ENCODE assay signal across 12 cellular contexts in genomic region chr2:203949228-203949627, GRCh38. TPM values are rescaled to one million over a fixed set of nuclear protein-coding genes. Genes with fewer than 3 reads are reported as not detected.
DNase-seq lines count a peak whose midpoint lies in the region; ATAC-seq lines count a peak whose summit lies in the region.
"Had no signal": no experiment of that assay in that cellular context is flagged by ENCODE, and none has a peak within 500 bp of the region (broad histone marks: within the 10 kb centered on the region; RNA-seq: fewer than 3 reads in every experiment).

No MANE protein-coding gene starts in this region.

- DNase-seq in activated T-helper 1 cell treated with anti-CD3 and anti-CD28 coated beads, Interleukin-12 subunit alpha, Interleukin-12 subunit beta, Interleukin-2, Interleukin-4 antibody, amounts not matched to agents 30 ng/mL and 10 ng/mL and 1 ng/mL, durations not matched to agents 14 hours and 24 hours and 36 hours (ENCODE audit: low spot score), result no peak
- DNase-seq in naive thymus-derived CD4-positive, alpha-beta T cell, result no peak
- no peak for DNase-seq in NCI-H2196 (lab: John Stamatoyannopoulos, UW; ENCODE audit: unreplicated experiment)
- no peak for DNase-seq in NCI-H774 (lab: John Stamatoyannopoulos, UW)
- DNase-seq in NK-92 (lab: John Stamatoyannopoulos, UW; ENCODE audit: unreplicated experiment), result no peak
- DNase-seq: adrenal gland, GF-D8, midbrain, NCI-H446 treated with DMSO at 0.1 percent for 48 hours had no signal

- POLR2A ChIA-PET in naive thymus-derived CD4-positive, alpha-beta T cell (lab: Charles Lee), result interaction anchor here (0.7 to 4.2 kb wide), 3 partner anchors 12 to 228 kb away, joined by 3 to 37 read pairs (median 3); partner anchors contain the start of gene ICOS

- H3K27me3 ChIP-seq in naive thymus-derived CD4-positive, alpha-beta T cell (ENCODE audit: control insufficient read depth in 2 of 2, insufficient read depth in 2 of 2, low read length in 2 of 2), result no peaks in the 10 kb centered on the region
- H3K27me3 ChIP-seq: adrenal gland, suprapubic skin had no signal

- H3K27me3 Mint-ChIP-seq in activated T-helper 1 cell treated with anti-CD3 and anti-CD28 coated beads, Interleukin-12 subunit alpha, Interleukin-12 subunit beta, Interleukin-2, Interleukin-4 antibody, amounts not matched to agents 30 ng/mL and 10 ng/mL and 1 ng/mL, durations not matched to agents 14 hours and 24 hours and 36 hours (ENCODE audit: insufficient read depth), result no peaks in the 10 kb centered on the region
- H3K27me3 Mint-ChIP-seq in naive thymus-derived CD4-positive, alpha-beta T cell, result no peaks in the 10 kb centered on the region

- peaks cover 39% of the 10 kb centered on the region for H3K36me3 Mint-ChIP-seq in activated T-helper 1 cell treated with anti-CD3 and anti-CD28 coated beads, Interleukin-12 subunit alpha, Interleukin-12 subunit beta, Interleukin-2, Interleukin-4 antibody, amounts not matched to agents 30 ng/mL and 10 ng/mL and 1 ng/mL, durations not matched to agents 14 hours and 24 hours and 36 hours (ENCODE audit: low read depth)
- peaks cover 4 to 30% (median 12%) of the 10 kb centered on the region in 5 donors for H3K36me3 Mint-ChIP-seq in naive thymus-derived CD4-positive, alpha-beta T cell

- peaks cover 89% of the 10 kb centered on the region for H3K4me1 Mint-ChIP-seq in activated T-helper 1 cell treated with anti-CD3 and anti-CD28 coated beads, Interleukin-12 subunit alpha, Interleukin-12 subunit beta, Interleukin-2, Interleukin-4 antibody, amounts not matched to agents 30 ng/mL and 10 ng/mL and 1 ng/mL, durations not matched to agents 14 hours and 24 hours and 36 hours (ENCODE audit: low read depth)
- peaks cover 54 to 96% (median 91%) of the 10 kb centered on the region in 7 donors for H3K4me1 Mint-ChIP-seq in naive thymus-derived CD4-positive, alpha-beta T cell

- peak overlapping the region; percentile 90 for H3K27ac Mint-ChIP-seq in activated T-helper 1 cell treated with anti-CD3 and anti-CD28 coated beads, Interleukin-12 subunit alpha, Interleukin-12 subunit beta, Interleukin-2, Interleukin-4 antibody, amounts not matched to agents 30 ng/mL and 10 ng/mL and 1 ng/mL, durations not matched to agents 14 hours and 24 hours and 36 hours
- peak overlapping the region; percentile 4 to 86 (median 66) for H3K27ac Mint-ChIP-seq in naive thymus-derived CD4-positive, alpha-beta T cell

- H3K9me3 ChIP-seq in naive thymus-derived CD4-positive, alpha-beta T cell (ENCODE audit: control insufficient read depth in 2 of 3, low read length in 3 of 3), result no peaks in the 10 kb centered on the region
- H3K9me3 ChIP-seq: adrenal gland, suprapubic skin had no signal

- H3K36me3 ChIP-seq in naive thymus-derived CD4-positive, alpha-beta T cell (ENCODE audit: control insufficient read depth in 2 of 3, insufficient read depth in 3 of 3, low read length in 3 of 3), result no peaks in the 10 kb centered on the region
- H3K36me3 ChIP-seq: adrenal gland, suprapubic skin had no signal

- CTCF ChIA-PET in naive thymus-derived CD4-positive, alpha-beta T cell (lab: Charles Lee), result interaction anchor here (1.7 kb wide), 1 partner anchor 14 kb away, joined by 5 read pairs; no protein-coding TSS in a partner anchor

- intact Hi-C loops in activated T-helper 1 cell treated with anti-CD3 and anti-CD28 coated beads, Interleukin-12 subunit alpha, Interleukin-12 subunit beta, Interleukin-2, Interleukin-4 antibody, amounts not matched to agents 30 ng/mL and 10 ng/mL and 1 ng/mL, durations not matched to agents 14 hours and 24 hours and 36 hours (cut with micrococcal nuclease), result no loop called here
- intact Hi-C loops in naive thymus-derived CD4-positive, alpha-beta T cell (cut with micrococcal nuclease), result loop anchor here in 1 of 2 donors (2.0 kb wide), 1 partner anchor 50 kb away; no protein-coding TSS in a partner anchor

- peaks cover 56 to 65% of the 10 kb centered on the region in 2 donors for H3K4me1 ChIP-seq in naive thymus-derived CD4-positive, alpha-beta T cell (ENCODE audit: control insufficient read depth in 2 of 2, insufficient read depth in 2 of 2, low read length in 2 of 2)
- H3K4me1 ChIP-seq: adrenal gland, suprapubic skin had no signal

- H3K9me3 Mint-ChIP-seq in activated T-helper 1 cell treated with anti-CD3 and anti-CD28 coated beads, Interleukin-12 subunit alpha, Interleukin-12 subunit beta, Interleukin-2, Interleukin-4 antibody, amounts not matched to agents 30 ng/mL and 10 ng/mL and 1 ng/mL, durations not matched to agents 14 hours and 24 hours and 36 hours, result no peaks in the 10 kb centered on the region
- peaks cover 0 to 7% (median 0%) of the 10 kb centered on the region in 11 donors for H3K9me3 Mint-ChIP-seq in naive thymus-derived CD4-positive, alpha-beta T cell

- H3K4me3 Mint-ChIP-seq in activated T-helper 1 cell treated with anti-CD3 and anti-CD28 coated beads, Interleukin-12 subunit alpha, Interleukin-12 subunit beta, Interleukin-2, Interleukin-4 antibody, amounts not matched to agents 30 ng/mL and 10 ng/mL and 1 ng/mL, durations not matched to agents 14 hours and 24 hours and 36 hours, result peak overlapping the region; percentile 76
- H3K4me3 Mint-ChIP-seq in naive thymus-derived CD4-positive, alpha-beta T cell, result peak overlapping the region; percentile 7 to 91 (median 64)

- ATAC-seq in GM18907 (IDR thresholded peaks at IDR 0.05; ENCODE audit: unreplicated experiment), result peak; percentile 42
- peak; percentile 38 for ATAC-seq in HG02938 (IDR thresholded peaks at IDR 0.05; ENCODE audit: unreplicated experiment)
- ATAC-seq in naive thymus-derived CD4-positive, alpha-beta T cell, result peak; percentile 29

- H3K27ac ChIP-seq in naive thymus-derived CD4-positive, alpha-beta T cell (ENCODE audit: low read depth, low read length), result no peak overlapping the region
- H3K27ac ChIP-seq: adrenal gland, suprapubic skin had no signal

- H3K4me3 ChIP-seq in naive thymus-derived CD4-positive, alpha-beta T cell (ENCODE audit: low read length), result no peak overlapping the region
- H3K4me3 ChIP-seq: adrenal gland, suprapubic skin had no signal

RNA-seq across cellular contexts. Expression of gene ICOS, which starts 12.7 kb away (rescaled TPM):
- total RNA-seq in activated T-helper 1 cell treated with anti-CD3 and anti-CD28 coated beads, Interleukin-12 subunit alpha, Interleukin-12 subunit beta, Interleukin-2, Interleukin-4 antibody, amounts not matched to agents 30 ng/mL and 10 ng/mL and 1 ng/mL, durations not matched to agents 14 hours and 24 hours and 36 hours, result 143 and 150 TPM in 2 replicates
- 10 to 100 TPM; 26.2 to 54.9 (median 50.2) TPM for total RNA-seq in naive thymus-derived CD4-positive, alpha-beta T cell
- polyA plus RNA-seq in naive thymus-derived CD4-positive, alpha-beta T cell, result 10 to 100 TPM; 22.4 to 25.4 TPM
